In genomic region chr2:171160119-171160629, GRCh38 we compare ENCODE assay signal across 8 cellular contexts. TPM values are rescaled to one million over a fixed set of nuclear protein-coding genes. Genes with fewer than 3 reads are reported as not detected.
DNase-seq lines count a peak whose midpoint lies in the region; ATAC-seq and TF ChIP-seq lines count a peak whose summit lies in the region.

No MANE protein-coding gene starts in this region.

- DNase-seq in activated CD8-positive, alpha-beta memory T cell treated with anti-CD3 and anti-CD28 coated beads for 1 hour (ENCODE audit: extremely low read depth in 1 of 2, low read depth in 1 of 2) = peak; percentile 23 to 49
- no peak for DNase-seq in activated CD8-positive, alpha-beta memory T cell treated with anti-CD3 and anti-CD28 coated beads for 24 hours
- DNase-seq in NCI-H748 treated with DMSO at 0.1 percent for 48 hours (lab: John Stamatoyannopoulos, UW) = peak; percentile 33
- peak; percentile 67 for DNase-seq in activated T-cell treated with anti-CD3 and anti-CD28 coated beads for 48 hours (ENCODE audit: low read depth)
- peak; percentile 78 to 87 for DNase-seq in erythroblast (lab: John Stamatoyannopoulos, UW)
- DNase-seq in myocyte (ENCODE audit: low read depth) = peak; percentile 75
- DNase-seq in stimulated activated CD8-positive, alpha-beta memory T cell treated with anti-CD3 and anti-CD28 coated beads, Interleukin-7, amount 100 ng/mL, for 1 hour (ENCODE audit: low read depth in 2 of 2) = peak; percentile 20 to 49

- no peak for TF ChIP-seq POLR2A in erythroblast (IDR thresholded peaks at IDR 0.05; ENCODE audit: low read length)

- peak; percentile 11 for ATAC-seq in HG03108 (IDR thresholded peaks at IDR 0.05; ENCODE audit: unreplicated experiment)

RNA-seq across cellular contexts. Expression of gene TLK1, which starts 0.5 kb away (rescaled TPM):
- 8.6 and 9.9 TPM in 2 replicates for total RNA-seq in myocyte
- polyA plus RNA-seq in myocyte (2012) = 14.9 TPM
